Comparison of ENCODE assay signal across 37 cellular contexts in genomic region chr4:80085081-80085480, GRCh38.
"Had no signal": no experiment of that assay in that cellular context is flagged by ENCODE, and none has a peak within 500 bp of the region (broad histone marks: within the 10 kb centered on the region; RNA-seq: fewer than 3 reads in every experiment).

No MANE protein-coding gene starts in this region.

- H3K36me3 ChIP-seq: ascending aorta, brain microvascular endothelial cell, breast epithelium had no signal

- H3K4me3 ChIP-seq: ascending aorta, body of pancreas, breast epithelium had no signal

- H3K4me1 ChIP-seq: ascending aorta, body of pancreas, breast epithelium had no signal

- H3K36me3 Mint-ChIP-seq: activated CD4-positive, alpha-beta memory T cell treated with anti-CD3 and anti-CD28 coated beads for 36 hours; activated naive CD4-positive, alpha-beta T cell treated with anti-CD3 and anti-CD28 coated beads, Interleukin-2, amount 50 U/mL, for 24 hours; activated naive CD8-positive, alpha-beta T cell had no signal

- DNase-seq: activated B cell treated with CpG ODN at 0.5 μM for 24 hours; activated CD4-positive, alpha-beta memory T cell treated with anti-CD3 and anti-CD28 coated beads for 36 hours; activated CD4-positive, alpha-beta T cell treated with anti-CD3 and anti-CD28 coated beads for 4 hours; activated CD4-positive, alpha-beta T cell treated with anti-CD3 and anti-CD28 coated beads, Interleukin-2, amount 10 ng/mL, durations not matched to agents 24 days and 14 days; activated CD4-positive, alpha-beta T cell treated with anti-CD3 and anti-CD28 coated beads, Interleukin-2, amount 50 U/mL, for 1 hour; activated CD4-positive, alpha-beta T cell treated with anti-CD3 and anti-CD28 coated beads, Interleukin-2, amount 50 U/mL, for 4 hours; activated CD4-positive, CD25-positive, alpha-beta regulatory T cell treated with anti-CD3 and anti-CD28 coated beads, Interleukin-2, amount 50 U/mL, for 72 hours; activated CD8-positive, alpha-beta memory T cell treated with anti-CD3 and anti-CD28 coated beads, Interleukin-2, amount 50 U/mL, for 4 hours; activated CD8-positive, alpha-beta T cell treated with anti-CD3 and anti-CD28 coated beads for 36 hours; activated effector memory CD4-positive, alpha-beta T cell treated with anti-CD3 and anti-CD28 coated beads, Interleukin-2, amount 50 U/mL, for 16 hours; activated gamma-delta T cell treated with Interleukin-2 at 50 U/mL for 16 hours; activated naive CD4-positive, alpha-beta T cell; activated naive CD4-positive, alpha-beta T cell treated with anti-CD3 and anti-CD28 coated beads for 36 hours; activated naive CD8-positive, alpha-beta T cell treated with anti-CD3 and anti-CD28 coated beads, Interleukin-2, amount 10 ng/mL, durations not matched to agents 7 days and 5 days; activated naive CD8-positive, alpha-beta T cell treated with anti-CD3 and anti-CD28 coated beads, Interleukin-2, amount 50 U/mL, for 24 hours; activated T-cell treated with anti-CD3 and anti-CD28 coated beads for 4 hours; activated T-cell treated with anti-CD3 and anti-CD28 coated beads, Interleukin-2, amount 50 U/mL, for 1 hour; activated T-cell treated with anti-CD3 and anti-CD28 coated beads, Interleukin-2, amount 50 U/mL, for 4 hours; activated T-cell treated with anti-CD3 and anti-CD28 coated beads, Interleukin-2, amount 50 U/mL, for 72 hours; amygdala; anterior cingulate cortex; body of pancreas; brain microvascular endothelial cell; central memory CD4-positive, alpha-beta T cell; T-helper 1 cell; T-helper 2 cell; T-helper 9 cell had no signal

- H3K27ac ChIP-seq: ascending aorta, body of pancreas, brain microvascular endothelial cell, breast epithelium, VCaP had no signal

- H3K27me3 ChIP-seq: ascending aorta, body of pancreas, brain microvascular endothelial cell, breast epithelium had no signal

- H3K9me3 Mint-ChIP-seq: activated B cell treated with CpG ODN at 0.5 μM for 24 hours; activated CD4-positive, alpha-beta memory T cell treated with anti-CD3 and anti-CD28 coated beads for 36 hours; activated CD8-positive, alpha-beta T cell treated with anti-CD3 and anti-CD28 coated beads for 36 hours; activated naive CD4-positive, alpha-beta T cell treated with anti-CD3 and anti-CD28 coated beads for 36 hours; activated naive CD4-positive, alpha-beta T cell treated with anti-CD3 and anti-CD28 coated beads, Interleukin-2, amount 50 U/mL, for 24 hours; activated naive CD8-positive, alpha-beta T cell treated with anti-CD3 and anti-CD28 coated beads, Interleukin-2, amount 50 U/mL, for 24 hours; activated T-cell treated with anti-CD3 and anti-CD28 coated beads, Interleukin-2, amount 50 U/mL, for 4 hours; activated T-helper 17 cell treated with anti-CD3 and anti-CD28 coated beads, Interleukin-2, amount 50 U/mL, for 72 hours; T-helper 2 cell treated with Interferon-gamma antibody and Interleukin-4, amounts not matched to agents 5 μg/mL and 100 μg/mL, for 36 hours had no signal

- H3K4me3 Mint-ChIP-seq: activated B cell treated with CpG ODN at 0.5 μM for 24 hours; activated CD4-positive, alpha-beta memory T cell treated with anti-CD3 and anti-CD28 coated beads for 36 hours; activated CD4-positive, alpha-beta T cell treated with anti-CD3 and anti-CD28 coated beads, Interleukin-2, amount 10 ng/mL, durations not matched to agents 24 days and 14 days; activated CD8-positive, alpha-beta T cell treated with anti-CD3 and anti-CD28 coated beads for 36 hours; activated naive CD4-positive, alpha-beta T cell treated with anti-CD3 and anti-CD28 coated beads for 36 hours; activated naive CD4-positive, alpha-beta T cell treated with anti-CD3 and anti-CD28 coated beads, Interleukin-2, amount 50 U/mL, for 24 hours; activated naive CD8-positive, alpha-beta T cell; activated naive CD8-positive, alpha-beta T cell treated with anti-CD3 and anti-CD28 coated beads, Interleukin-2, amount 10 ng/mL, durations not matched to agents 7 days and 5 days; activated naive CD8-positive, alpha-beta T cell treated with anti-CD3 and anti-CD28 coated beads, Interleukin-2, amount 50 U/mL, for 24 hours; activated T-cell treated with anti-CD3 and anti-CD28 coated beads, Interleukin-2, amount 50 U/mL, for 4 hours; activated T-cell treated with anti-CD3 and anti-CD28 coated beads, Interleukin-2, amount 50 U/mL, for 72 hours; activated T-helper 1 cell treated with anti-CD3 and anti-CD28 coated beads, Interleukin-12 subunit alpha, Interleukin-12 subunit beta, Interleukin-2, Interleukin-4 antibody, amounts not matched to agents 30 ng/mL and 10 ng/mL and 1 ng/mL, durations not matched to agents 14 hours and 24 hours and 36 hours; activated T-helper 17 cell treated with anti-CD3 and anti-CD28 coated beads, Interleukin-2, amount 50 U/mL, for 72 hours; T-helper 1 cell treated with Interleukin-12 subunit alpha and Interleukin-12 subunit beta and Interleukin-4 antibody, amounts not matched to agents 30 μg/mL and 1 μg/mL, for 36 hours; T-helper 2 cell treated with Interferon-gamma antibody and Interleukin-4, amounts not matched to agents 5 μg/mL and 100 μg/mL, for 36 hours had no signal

- H3K9me3 ChIP-seq: ascending aorta, body of pancreas, breast epithelium had no signal

- H3K27me3 Mint-ChIP-seq: activated CD4-positive, alpha-beta memory T cell treated with anti-CD3 and anti-CD28 coated beads for 36 hours; activated CD8-positive, alpha-beta T cell treated with anti-CD3 and anti-CD28 coated beads for 36 hours; activated naive CD4-positive, alpha-beta T cell treated with anti-CD3 and anti-CD28 coated beads, Interleukin-2, amount 50 U/mL, for 24 hours; activated naive CD8-positive, alpha-beta T cell; activated naive CD8-positive, alpha-beta T cell treated with anti-CD3 and anti-CD28 coated beads, Interleukin-2, amount 50 U/mL, for 24 hours had no signal

- H3K27ac Mint-ChIP-seq: activated B cell treated with CpG ODN at 0.5 μM for 24 hours; activated CD4-positive, alpha-beta memory T cell treated with anti-CD3 and anti-CD28 coated beads for 36 hours; activated CD4-positive, alpha-beta T cell treated with anti-CD3 and anti-CD28 coated beads, Interleukin-2, amount 10 ng/mL, durations not matched to agents 24 days and 14 days; activated CD8-positive, alpha-beta T cell treated with anti-CD3 and anti-CD28 coated beads for 36 hours; activated naive CD4-positive, alpha-beta T cell treated with anti-CD3 and anti-CD28 coated beads for 36 hours; activated naive CD4-positive, alpha-beta T cell treated with anti-CD3 and anti-CD28 coated beads, Interleukin-2, amount 50 U/mL, for 24 hours; activated naive CD8-positive, alpha-beta T cell; activated naive CD8-positive, alpha-beta T cell treated with anti-CD3 and anti-CD28 coated beads, Interleukin-2, amount 10 ng/mL, durations not matched to agents 7 days and 5 days; activated naive CD8-positive, alpha-beta T cell treated with anti-CD3 and anti-CD28 coated beads, Interleukin-2, amount 50 U/mL, for 24 hours; activated T-cell treated with anti-CD3 and anti-CD28 coated beads, Interleukin-2, amount 50 U/mL, for 72 hours; activated T-helper 1 cell treated with anti-CD3 and anti-CD28 coated beads, Interleukin-12 subunit alpha, Interleukin-12 subunit beta, Interleukin-2, Interleukin-4 antibody, amounts not matched to agents 30 ng/mL and 10 ng/mL and 1 ng/mL, durations not matched to agents 14 hours and 24 hours and 36 hours; activated T-helper 17 cell treated with anti-CD3 and anti-CD28 coated beads, Interleukin-2, amount 50 U/mL, for 72 hours; T-helper 1 cell treated with Interleukin-12 subunit alpha and Interleukin-12 subunit beta and Interleukin-4 antibody, amounts not matched to agents 30 μg/mL and 1 μg/mL, for 36 hours; T-helper 2 cell treated with Interferon-gamma antibody and Interleukin-4, amounts not matched to agents 5 μg/mL and 100 μg/mL, for 36 hours had no signal

- H3K4me1 Mint-ChIP-seq: activated B cell treated with CpG ODN at 0.5 μM for 24 hours; activated CD4-positive, alpha-beta T cell treated with anti-CD3 and anti-CD28 coated beads, Interleukin-2, amount 10 ng/mL, durations not matched to agents 24 days and 14 days; activated naive CD8-positive, alpha-beta T cell treated with anti-CD3 and anti-CD28 coated beads, Interleukin-2, amount 10 ng/mL, durations not matched to agents 7 days and 5 days; activated T-helper 17 cell treated with anti-CD3 and anti-CD28 coated beads, Interleukin-2, amount 50 U/mL, for 72 hours had no signal

- FAIRE-seq: TTC549 had no signal
